Comparison of ENCODE assay signal across 25 cellular contexts in genomic region chr2:195758846-195759245, GRCh38.
"Had no signal": no experiment of that assay in that cellular context is flagged by ENCODE, and none has a peak within 500 bp of the region (broad histone marks: within the 10 kb centered on the region; RNA-seq: fewer than 3 reads in every experiment).

No MANE protein-coding gene starts in this region.

- H3K27ac ChIP-seq: colonic mucosa, coronary artery, dorsolateral prefrontal cortex, epithelial cell of prostate, esophagus muscularis mucosa, esophagus squamous epithelium, foreskin keratinocyte, gastrocnemius medialis, gastroesophageal sphincter, heart left ventricle, heart right ventricle had no signal

- H3K9me3 Mint-ChIP-seq: endodermal cell had no signal

- ATAC-seq: effector memory CD8-positive, alpha-beta T cell; esophagus mucosa; foreskin keratinocyte; gastrocnemius medialis; gastroesophageal sphincter; heart left ventricle; heart right ventricle had no signal

- H3K4me3 ChIP-seq: colonic mucosa, coronary artery, dorsolateral prefrontal cortex, esophagus muscularis mucosa, esophagus squamous epithelium, gastrocnemius medialis, gastroesophageal sphincter, heart left ventricle, heart right ventricle had no signal

- H3K4me3 Mint-ChIP-seq: dendritic cell treated with granulocyte-macrophage colony-stimulating factor and Interleukin-4, amounts not matched to agents 40 ng/mL and 50 ng/mL, for 4 days; effector memory CD8-positive, alpha-beta T cell; endodermal cell had no signal

- DNase-seq: colonic mucosa; cortex of kidney; dermis blood vessel endothelial cell; dorsolateral prefrontal cortex; effector CD4-positive, alpha-beta T cell; effector CD8-positive, alpha-beta T cell; effector memory CD4-positive, alpha-beta T cell; effector memory CD8-positive, alpha-beta T cell; endodermal cell; erythroblast; esophagus squamous epithelium; foreskin fibroblast; foreskin keratinocyte; foreskin melanocyte; gastrocnemius medialis; glutamatergic neuron; head of caudate nucleus; heart left ventricle; heart right ventricle had no signal

- H3K4me1 Mint-ChIP-seq: endodermal cell had no signal

- H3K9me3 ChIP-seq: colonic mucosa, esophagus squamous epithelium, gastrocnemius medialis, gastroesophageal sphincter had no signal

- H3K27ac Mint-ChIP-seq: dendritic cell treated with granulocyte-macrophage colony-stimulating factor and Interleukin-4, amounts not matched to agents 40 ng/mL and 50 ng/mL, for 4 days; effector memory CD8-positive, alpha-beta T cell; endodermal cell had no signal

- H3K36me3 ChIP-seq: colonic mucosa, esophagus muscularis mucosa, esophagus squamous epithelium, gastrocnemius medialis, gastroesophageal sphincter, heart left ventricle, heart right ventricle had no signal

- H3K27me3 ChIP-seq: colonic mucosa, dorsolateral prefrontal cortex, esophagus muscularis mucosa, esophagus squamous epithelium, foreskin keratinocyte, gastrocnemius medialis, gastroesophageal sphincter, heart left ventricle, heart right ventricle had no signal

- H3K4me1 ChIP-seq: colonic mucosa, esophagus muscularis mucosa, foreskin keratinocyte, gastrocnemius medialis, gastroesophageal sphincter, heart left ventricle, heart right ventricle had no signal

- H3K27me3 Mint-ChIP-seq: dendritic cell treated with granulocyte-macrophage colony-stimulating factor and Interleukin-4, amounts not matched to agents 40 ng/mL and 50 ng/mL, for 4 days; effector memory CD8-positive, alpha-beta T cell had no signal
